In genomic region chr5:150670275-150670960, GRCh38 we compare ENCODE assay signal across 13 cellular contexts. TPM values are rescaled to one million over a fixed set of nuclear protein-coding genes. Genes with fewer than 3 reads are reported as not detected.
A peak's percentile ranks its signal among the peaks of the same experiment; 100 is the strongest.
DNase-seq lines count a peak whose midpoint lies in the region; ATAC-seq and TF ChIP-seq lines count a peak whose summit lies in the region.
"Had no signal": no experiment of that assay in that cellular context is flagged by ENCODE, and none has a peak within 500 bp of the region (broad histone marks: within the 10 kb centered on the region; RNA-seq: fewer than 3 reads in every experiment).

No MANE protein-coding gene starts in this region.

- DNase-seq in CD4-positive, alpha-beta T cell, result no peak
- DNase-seq in GM20000 (ENCODE audit: low spot score) (peak; percentile 19), NCI-H187 treated with DMSO at 0.1 percent for 48 hours (lab: John Stamatoyannopoulos, UW) (no peak), Caco-2 (no peak), retina (no peak)
- DNase-seq in activated naive CD8-positive, alpha-beta T cell treated with anti-CD3 and anti-CD28 coated beads, Interleukin-2, amount 50 U/mL, for 24 hours, result no peak
- DNase-seq in naive thymus-derived CD4-positive, alpha-beta T cell, result no peak
- DNase-seq: foreskin fibroblast, GF-D8, NCI-H2081 treated with DMSO at 0.1 percent for 48 hours, SIG-M5, sigmoid colon had no signal

- H3K4me3 ChIP-seq in naive thymus-derived CD4-positive, alpha-beta T cell (ENCODE audit: low read length), result no peak overlapping the region
- H3K4me3 ChIP-seq in Caco-2 (ENCODE audit: low read depth, low read length), result no peak overlapping the region

- TF ChIP-seq CTCF in CD4-positive, alpha-beta T cell (IDR thresholded peaks at IDR 0.05), result no peak
- TF ChIP-seq CTCF in GM20000 (IDR thresholded peaks at IDR 0.05; ENCODE audit: extremely low read depth, missing control alignments) (no peak), Caco-2 (IDR thresholded peaks at IDR 0.05; ENCODE audit: insufficient read depth in 1 of 2, low read depth in 1 of 2, low read length in 1 of 2, severe bottlenecking in 1 of 2, unreplicated experiment in 1 of 2) (no peak)

- CTCF ChIA-PET in CD4-positive, alpha-beta T cell (lab: Charles Lee), result no interaction called here
- CTCF ChIA-PET in naive thymus-derived CD4-positive, alpha-beta T cell (lab: Charles Lee), result no interaction called here
- CTCF ChIA-PET in Caco-2 (lab: Charles Lee), result no interaction called here

- H3K9me3 ChIP-seq in CD4-positive, alpha-beta T cell (ENCODE audit: control insufficient read depth, low read length), result no peaks in the 10 kb centered on the region
- H3K9me3 ChIP-seq in naive thymus-derived CD4-positive, alpha-beta T cell (ENCODE audit: control insufficient read depth in 2 of 3, low read length in 3 of 3), result no peaks in the 10 kb centered on the region
- no peaks in the 10 kb centered on the region for H3K9me3 ChIP-seq in Caco-2
- H3K9me3 ChIP-seq: sigmoid colon had no signal

- no peaks in the 10 kb centered on the region for H3K36me3 ChIP-seq in naive thymus-derived CD4-positive, alpha-beta T cell (ENCODE audit: control insufficient read depth in 2 of 3, insufficient read depth in 3 of 3, low read length in 3 of 3)
- no peaks in the 10 kb centered on the region for H3K36me3 ChIP-seq in Caco-2 (ENCODE audit: control insufficient read depth, insufficient read depth, low read length)
- H3K36me3 ChIP-seq: sigmoid colon had no signal

- no TSS peak for BruUV-seq in Caco-2 (replicated peaks; lab: Mats Ljungman, UMichigan)

- H3K36me3 Mint-ChIP-seq in CD4-positive, alpha-beta T cell (ENCODE audit: low read depth), result no peaks in the 10 kb centered on the region
- H3K36me3 Mint-ChIP-seq in activated naive CD8-positive, alpha-beta T cell treated with anti-CD3 and anti-CD28 coated beads, Interleukin-2, amount 50 U/mL, for 24 hours (ENCODE audit: low read depth), result no peaks in the 10 kb centered on the region
- H3K36me3 Mint-ChIP-seq in naive thymus-derived CD4-positive, alpha-beta T cell, result no peaks in the 10 kb centered on the region
- H3K36me3 Mint-ChIP-seq in Caco-2 (ENCODE audit: insufficient read depth, unreplicated experiment), result no peaks in the 10 kb centered on the region

- H3K4me1 ChIP-seq in naive thymus-derived CD4-positive, alpha-beta T cell (ENCODE audit: control insufficient read depth in 2 of 2, insufficient read depth in 2 of 2, low read length in 2 of 2), result peaks cover 2 to 9% of the 10 kb centered on the region in 2 donors
- H3K4me1 ChIP-seq in Caco-2, result no peaks in the 10 kb centered on the region

- peaks cover 14% of the 10 kb centered on the region for H3K4me1 Mint-ChIP-seq in CD4-positive, alpha-beta T cell (ENCODE audit: low read depth)
- peaks cover 6% of the 10 kb centered on the region for H3K4me1 Mint-ChIP-seq in activated naive CD8-positive, alpha-beta T cell treated with anti-CD3 and anti-CD28 coated beads, Interleukin-2, amount 50 U/mL, for 24 hours
- H3K4me1 Mint-ChIP-seq in naive thymus-derived CD4-positive, alpha-beta T cell, result peaks cover 0 to 16% (median 11%) of the 10 kb centered on the region in 7 donors
- no peaks in the 10 kb centered on the region for H3K4me1 Mint-ChIP-seq in Caco-2 (ENCODE audit: low read depth, unreplicated experiment)

- ATAC-seq in CD4-positive, alpha-beta T cell (ENCODE audit: poor library complexity), result no peak
- ATAC-seq in activated naive CD8-positive, alpha-beta T cell treated with anti-CD3 and anti-CD28 coated beads, Interleukin-2, amount 50 U/mL, for 24 hours, result no peak
- no peak for ATAC-seq in naive thymus-derived CD4-positive, alpha-beta T cell

- no peaks in the 10 kb centered on the region for H3K9me3 Mint-ChIP-seq in CD4-positive, alpha-beta T cell
- H3K9me3 Mint-ChIP-seq in activated naive CD8-positive, alpha-beta T cell treated with anti-CD3 and anti-CD28 coated beads, Interleukin-2, amount 50 U/mL, for 24 hours, result no peaks in the 10 kb centered on the region
- H3K9me3 Mint-ChIP-seq in naive thymus-derived CD4-positive, alpha-beta T cell, result no peaks in the 10 kb centered on the region
- H3K9me3 Mint-ChIP-seq in Caco-2 (ENCODE audit: unreplicated experiment), result no peaks in the 10 kb centered on the region

- no peak overlapping the region for H3K27ac Mint-ChIP-seq in CD4-positive, alpha-beta T cell
- H3K27ac Mint-ChIP-seq in activated naive CD8-positive, alpha-beta T cell treated with anti-CD3 and anti-CD28 coated beads, Interleukin-2, amount 50 U/mL, for 24 hours, result no peak overlapping the region
- peak overlapping the region in 1 of 9 donors; percentile 13 for H3K27ac Mint-ChIP-seq in naive thymus-derived CD4-positive, alpha-beta T cell
- no peak overlapping the region for H3K27ac Mint-ChIP-seq in Caco-2 (ENCODE audit: unreplicated experiment)

- intact Hi-C loops in CD4-positive, alpha-beta T cell (cut with DNase I, micrococcal nuclease), result no loop called here
- intact Hi-C loops in naive thymus-derived CD4-positive, alpha-beta T cell (cut with micrococcal nuclease), result no loop called here
- intact Hi-C loops in Caco-2 (cut with micrococcal nuclease; ENCODE audit: unreplicated experiment), result no loop called here

- peaks cover 21% of the 10 kb centered on the region for H3K27me3 ChIP-seq in CD4-positive, alpha-beta T cell (ENCODE audit: control insufficient read depth, insufficient read depth, low read length)
- H3K27me3 ChIP-seq in naive thymus-derived CD4-positive, alpha-beta T cell (ENCODE audit: control insufficient read depth in 2 of 2, insufficient read depth in 2 of 2, low read length in 2 of 2), result peaks cover 4 to 7% of the 10 kb centered on the region in 2 donors
- no peaks in the 10 kb centered on the region for H3K27me3 ChIP-seq in Caco-2 (replicated peaks; ENCODE audit: control insufficient read depth, insufficient read depth, low read length)

- H3K4me3 Mint-ChIP-seq in CD4-positive, alpha-beta T cell, result peak overlapping the region; percentile 57
- peak overlapping the region; percentile 4 for H3K4me3 Mint-ChIP-seq in activated naive CD8-positive, alpha-beta T cell treated with anti-CD3 and anti-CD28 coated beads, Interleukin-2, amount 50 U/mL, for 24 hours
- H3K4me3 Mint-ChIP-seq in naive thymus-derived CD4-positive, alpha-beta T cell, result peak overlapping the region; percentile 3 to 83 (median 70)
- H3K4me3 Mint-ChIP-seq in Caco-2 (ENCODE audit: unreplicated experiment), result no peak overlapping the region

- POLR2A ChIA-PET in CD4-positive, alpha-beta T cell (lab: Charles Lee), result no interaction called here
- POLR2A ChIA-PET in naive thymus-derived CD4-positive, alpha-beta T cell (lab: Charles Lee), result no interaction called here
- POLR2A ChIA-PET in Caco-2 (lab: Charles Lee), result no interaction called here

- H3K27ac ChIP-seq in CD4-positive, alpha-beta T cell (ENCODE audit: low read depth, low read length), result no peak overlapping the region
- H3K27ac ChIP-seq in naive thymus-derived CD4-positive, alpha-beta T cell (ENCODE audit: low read depth, low read length), result no peak overlapping the region
- H3K27ac ChIP-seq: sigmoid colon had no signal

- peaks cover 25% of the 10 kb centered on the region for H3K27me3 Mint-ChIP-seq in CD4-positive, alpha-beta T cell
- peaks cover 20% of the 10 kb centered on the region for H3K27me3 Mint-ChIP-seq in activated naive CD8-positive, alpha-beta T cell treated with anti-CD3 and anti-CD28 coated beads, Interleukin-2, amount 50 U/mL, for 24 hours
- H3K27me3 Mint-ChIP-seq in naive thymus-derived CD4-positive, alpha-beta T cell, result peaks cover 9 to 28% (median 17%) of the 10 kb centered on the region in 5 donors
- no peaks in the 10 kb centered on the region for H3K27me3 Mint-ChIP-seq in Caco-2 (ENCODE audit: insufficient read depth, unreplicated experiment)

RNA-seq across cellular contexts. Expression of gene MYOZ3, which starts 9.4 kb away (rescaled TPM):
- total RNA-seq in CD4-positive, alpha-beta T cell, result not detected
- not detected for total RNA-seq in naive thymus-derived CD4-positive, alpha-beta T cell
- polyA plus RNA-seq in naive thymus-derived CD4-positive, alpha-beta T cell, result under 1 TPM in 1 of 2 donors, not detected in 1; 0.15 TPM
- not detected in 2 replicates for total RNA-seq in Caco-2 (2022)
- total RNA-seq: H4 had no signal

RNA-seq across cellular contexts. Expression of gene SYNPO, which starts 30.0 kb away (rescaled TPM):
- total RNA-seq in CD4-positive, alpha-beta T cell, result under 1 TPM; 0.06 to 0.14 TPM
- total RNA-seq in naive thymus-derived CD4-positive, alpha-beta T cell, result under 1 TPM in 4 of 5 experiments, not detected in 1; 0.07 to 0.59 (median 0.12) TPM
- polyA plus RNA-seq in naive thymus-derived CD4-positive, alpha-beta T cell, result not detected
- 22.4 and 25.1 TPM in 2 replicates for total RNA-seq in Caco-2 (2022)

RNA-seq across cellular contexts. Expression of gene RBM22, which starts 30.4 kb away (rescaled TPM):
- 100 to 1,000 TPM in 1 of 2 experiments, 10 to 100 TPM in 1; 98.2 to 101 TPM for total RNA-seq in CD4-positive, alpha-beta T cell
- total RNA-seq in naive thymus-derived CD4-positive, alpha-beta T cell, result 100 to 1,000 TPM in 1 of 5 experiments, 10 to 100 TPM in 4; 74.2 to 103 (median 93.1) TPM
- polyA plus RNA-seq in naive thymus-derived CD4-positive, alpha-beta T cell, result 10 to 100 TPM; 60.5 to 63.0 TPM
- 55.3 TPM in 2 replicates for total RNA-seq in Caco-2 (2022)

Comparison
In these comparisons a context has a peak if more than half of its experiments do, and no peak if none do; other contexts are left out.
1. RNA of gene SYNPO, which starts 30.0 kb away (total RNA-seq): 22.4 to 25.1 TPM in Caco-2; 0.06 to 0.14 TPM in CD4-positive, alpha-beta T cell and 0.07 to 0.59 TPM in naive thymus-derived CD4-positive, alpha-beta T cell; every median in the first group is over 10 times any median in the second.